In genomic region chr20:35618032-35618371, GRCh38 we compare ENCODE assay signal across 8 cellular contexts. TPM values are rescaled to one million over a fixed set of nuclear protein-coding genes. Genes with fewer than 3 reads are reported as not detected.
DNase-seq lines count a peak whose midpoint lies in the region; ATAC-seq, FAIRE-seq and TF ChIP-seq lines count a peak whose summit lies in the region.

No MANE protein-coding gene starts in this region.

- H3K4me3 ChIP-seq in AG04450 (ENCODE audit: low read depth, low read length) (peak overlapping the region; percentile 64), IMR-90 (ENCODE audit: insufficient read depth, low read depth, low read length) (peak overlapping the region; percentile 73; the same call in 1 of the 2 replicates), bronchial epithelial cell (ENCODE audit: low read depth, low read length) (peak overlapping the region; percentile 49)

- POLR2A ChIA-PET in AG04450 (lab: Yijun Ruan, JAX) (interaction anchor here (0.7 to 3.6 kb wide), 4 partner anchors 34 to 70 kb away, joined by 3 to 11 read pairs (median 6); partner anchors contain the start of genes CPNE1 and RBM12), IMR-90 (lab: Charles Lee; ENCODE audit: unreplicated experiment) (no interaction called here)
- POLR2A ChIA-PET in naive thymus-derived CD8-positive, alpha-beta T cell (lab: Charles Lee), result interaction anchor here (1.0 to 8.2 kb wide), 6 partner anchors 9 to 154 kb away, joined by 3 to 101 read pairs (median 7); partner anchors contain the start of genes CPNE1, NFS1, PHF20 and RBM12

- no peaks in the 10 kb centered on the region; the same call in 1 of the 2 replicates for H3K9me3 ChIP-seq in AG04450 (ENCODE audit: control insufficient read depth, insufficient read depth, low read length)
- no peaks in the 10 kb centered on the region for H3K9me3 ChIP-seq in IMR-90 (ENCODE audit: control insufficient read depth, insufficient read depth, low read length)

- in situ Hi-C loops in IMR-90 (cut with MboI; ENCODE audit: low sequenced_read_pairs), result no loop called here

- intact Hi-C loops in IMR-90 (cut with micrococcal nuclease), result loop anchor here (10.0 kb wide), 1 partner anchor 103 kb away; no protein-coding TSS in a partner anchor
- intact Hi-C loops in sciatic nerve (cut with DNase I), result no loop called here

- H2AK5ac ChIP-seq in IMR-90 (ENCODE audit: low read depth, low read length), result peak overlapping the region; percentile 53

- H3K14ac ChIP-seq in IMR-90 (replicated peaks; ENCODE audit: low read depth, low read length), result 0 out of 2 replicates have a peak overlapping the region, but pooled peaks have one; percentile 32

- DNase-seq in AG04450 (ENCODE audit: low read depth, low spot score), result no peak
- DNase-seq in IMR-90, result no peak
- DNase-seq in bronchial epithelial cell (ENCODE audit: low read depth), result no peak
- DNase-seq in naive thymus-derived CD8-positive, alpha-beta T cell, result no peak
- no peak for DNase-seq in NCI-H2171 treated with DMSO at 0.1 percent for 48 hours (lab: John Stamatoyannopoulos, UW)
- DNase-seq in NCI-H526 (lab: John Stamatoyannopoulos, UW), result no peak
- DNase-seq in sciatic nerve (ENCODE audit: low spot score), result no peak
- DNase-seq in NCI-H2171 (lab: John Stamatoyannopoulos, UW), result no peak

- WGBS in IMR-90 (ENCODE audit: extremely low coverage in 2 of 2, insufficient read length in 1 of 2), 2 experiments, result 10% methylated on average over 2 of the region's 3 CpGs; no CpG with 5 or more reads in 1 of the 2 experiments

- H2BK120ac ChIP-seq in IMR-90 (ENCODE audit: low read depth, low read length), result no peak overlapping the region

- peak overlapping the region; percentile 78; the same call in 1 of the 2 replicates for H3K23ac ChIP-seq in IMR-90 (ENCODE audit: low read depth, low read length)

- no peak for TF ChIP-seq RAD21 in IMR-90 (IDR thresholded peaks at IDR 0.05; ENCODE audit: low read length)

- H3K27ac ChIP-seq in AG04450 (ENCODE audit: low read depth, low read length) (peak overlapping the region; percentile 21), IMR-90 (ENCODE audit: insufficient read depth, low read length) (no peak overlapping the region; the same call in 1 of the 2 replicates)

- dilution Hi-C loops in IMR-90 (cut with HindIII; ENCODE audit: low sequenced_read_pairs, unreplicated experiment), result no loop called here

- peak overlapping the region; percentile 96 for H2AFZ ChIP-seq in IMR-90 (replicated peaks; ENCODE audit: low read length, poor library complexity)

- H3K27ac Mint-ChIP-seq in naive thymus-derived CD8-positive, alpha-beta T cell, result peak overlapping the region; percentile 11 to 100 (median 72)

- no peak overlapping the region; the same call in 1 of the 2 replicates for H4K5ac ChIP-seq in IMR-90 (ENCODE audit: low read depth, low read length)

- peaks cover 16 to 45% (median 39%) of the 10 kb centered on the region in 4 donors for H3K4me1 Mint-ChIP-seq in naive thymus-derived CD8-positive, alpha-beta T cell

- H2AK9ac ChIP-seq in IMR-90 (replicated peaks; ENCODE audit: low read depth, low read length, poor library complexity), result peak overlapping the region; percentile 96

- no peak overlapping the region for H2BK20ac ChIP-seq in IMR-90 (ENCODE audit: low read depth, low read length)

- peak overlapping the region; percentile 3 to 73; a peak in 2 of 4 replicates for H4K8ac ChIP-seq in IMR-90 (ENCODE audit: low read depth in 2 of 2, low read length in 2 of 2)

- H4K91ac ChIP-seq in IMR-90 (ENCODE audit: insufficient read depth, low read depth, low read length), result peak overlapping the region; percentile 55; the same call in 1 of the 2 replicates

- peaks cover 7% of the 10 kb centered on the region; the same call in 1 of the 2 replicates for H3K9me1 ChIP-seq in IMR-90 (ENCODE audit: insufficient read depth, low read length)

- no peak for TF ChIP-seq CTCF in AG04450 (IDR thresholded peaks at IDR 0.05; ENCODE audit: low read depth, low read length)
- TF ChIP-seq CTCF in IMR-90 (conservative IDR thresholded peaks at IDR 0.05; ENCODE audit: low read depth, low read length), result no peak
- no peak for TF ChIP-seq CTCF in bronchial epithelial cell (IDR thresholded peaks at IDR 0.05; ENCODE audit: insufficient read depth, low read length, severe bottlenecking)

- no peak overlapping the region; the same call in 2 of the 3 replicates for H2BK15ac ChIP-seq in IMR-90 (ENCODE audit: low read depth, low read length)

- TF ChIP-seq POLR2A in IMR-90 (IDR thresholded peaks at IDR 0.05; ENCODE audit: low read depth, low read length), result no peak

- peaks cover 0 to 3% (median 0%) of the 10 kb centered on the region in 9 donors for H3K9me3 Mint-ChIP-seq in naive thymus-derived CD8-positive, alpha-beta T cell

- no peak for FAIRE-seq in bronchial epithelial cell (lab: Jason Lieb, UNC)

- no peak overlapping the region for H3K56ac ChIP-seq in IMR-90 (ENCODE audit: extremely low read depth, insufficient read depth, low read length)

- H3K4ac ChIP-seq in IMR-90 (ENCODE audit: low read depth, low read length), result peak overlapping the region; percentile 63; the same call in 1 of the 2 replicates

- H3K36me3 ChIP-seq in IMR-90 (ENCODE audit: control insufficient read depth, insufficient read depth, low read length) (peaks cover 5% of the 10 kb centered on the region; the same call in 1 of the 2 replicates), bronchial epithelial cell (ENCODE audit: control insufficient read depth, insufficient read depth, low read length) (peaks cover 6% of the 10 kb centered on the region)

- CTCF ChIA-PET in AG04450 (lab: Charles Lee), result no interaction called here
- CTCF ChIA-PET in IMR-90 (lab: Yijun Ruan, JAX), result no interaction called here

- H3K36me3 Mint-ChIP-seq in naive thymus-derived CD8-positive, alpha-beta T cell, result peaks cover 0 to 2% (median 0%) of the 10 kb centered on the region in 3 donors

- no TSS peak for BruUV-seq in IMR-90 (replicated peaks; lab: Mats Ljungman, UMichigan)

- H3K4me2 ChIP-seq in IMR-90 (ENCODE audit: low read depth, low read length), result peak overlapping the region; percentile 74

- H3K9ac ChIP-seq in IMR-90 (ENCODE audit: low read depth, low read length), result peak overlapping the region; percentile 49; the same call in 1 of the 2 replicates

- H2BK5ac ChIP-seq in IMR-90 (ENCODE audit: low read depth, low read length, poor library complexity, severe bottlenecking), result peak overlapping the region; percentile 6

- H4K20me1 ChIP-seq in IMR-90 (ENCODE audit: insufficient read depth, low read length), result 0 out of 2 replicates have a peak, but pooled peaks cover 11% of the 10 kb centered on the region

- H3K18ac ChIP-seq in IMR-90 (ENCODE audit: low read depth, low read length), result no peak overlapping the region

- H3K4me3 Mint-ChIP-seq in naive thymus-derived CD8-positive, alpha-beta T cell, result peak overlapping the region; percentile 87 to 95 (median 90)

- H3K4me1 ChIP-seq in IMR-90 (ENCODE audit: control insufficient read depth, insufficient read depth, low read length), result peaks cover 13% of the 10 kb centered on the region

- H3K27me3 ChIP-seq in AG04450 (ENCODE audit: control insufficient read depth, insufficient read depth, low read length) (no peaks in the 10 kb centered on the region), IMR-90 (ENCODE audit: control insufficient read depth, insufficient read depth, low read length) (no peaks in the 10 kb centered on the region), bronchial epithelial cell (ENCODE audit: control insufficient read depth, insufficient read depth, low read length) (no peaks in the 10 kb centered on the region)

- H3K27me3 Mint-ChIP-seq in naive thymus-derived CD8-positive, alpha-beta T cell, result no peaks in the 10 kb centered on the region

- ATAC-seq in IMR-90 (ENCODE audit: low read depth) (no peak), sciatic nerve (no peak)
- ATAC-seq in naive thymus-derived CD8-positive, alpha-beta T cell, result no peak

- H3K79me1 ChIP-seq in IMR-90 (ENCODE audit: low read depth in 1 of 2, low read length in 2 of 2), result peaks cover 0 to 20% of the 10 kb centered on the region in 2 experiments; a peak in 3 of 4 replicates

RNA-seq across cellular contexts. Expression of gene SPAG4, which starts 2.4 kb away (rescaled TPM):
- polyA plus RNA-seq in AG04450 (2011; rRNA removed) (1.8 and 3.6 TPM in 2 replicates), IMR-90 (2012; rRNA removed) (5.5 and 5.8 TPM in 2 replicates)
- 2.3 TPM in 2 replicates for polyA minus RNA-seq in AG04450 (2011; rRNA and poly(A)+ RNA removed)
- total RNA-seq in IMR-90 (2012; rRNA removed) (1.8 and 1.9 TPM in 2 replicates), bronchial epithelial cell (6.1 and 9.9 TPM in 2 replicates), sciatic nerve (4.5 TPM)
- polyA plus RNA-seq in IMR-90 (2012; cell fraction: cytosol; rRNA removed), result 4.8 and 7.3 TPM in 2 replicates
- 17.5 and 19.5 TPM in 2 replicates for polyA plus RNA-seq in IMR-90 (2012; cell fraction: nucleus; rRNA removed; ENCODE audit: low replicate concordance)
- under 1 TPM; 0.47 to 0.74 TPM for total RNA-seq in naive thymus-derived CD8-positive, alpha-beta T cell
- polyA plus RNA-seq in naive thymus-derived CD8-positive, alpha-beta T cell, result 1 to 10 TPM in 1 of 3 donors, under 1 TPM in 2; 0.19 to 1.2 (median 0.30) TPM

RNA-seq across cellular contexts. Expression of gene CPNE1, which starts 46.7 kb away (rescaled TPM):
- 93.5 and 95.1 TPM in 2 replicates for polyA plus RNA-seq in AG04450 (2011; rRNA removed)
- 91.7 and 92.6 TPM in 2 replicates for polyA minus RNA-seq in AG04450 (2011; rRNA and poly(A)+ RNA removed)
- total RNA-seq in IMR-90 (2012; rRNA removed), result 141 and 163 TPM in 2 replicates
- 165 and 189 TPM in 2 replicates for polyA plus RNA-seq in IMR-90 (2012; rRNA removed)
- 158 and 268 TPM in 2 replicates for polyA plus RNA-seq in IMR-90 (2012; cell fraction: cytosol; rRNA removed)
- polyA plus RNA-seq in IMR-90 (2012; cell fraction: nucleus; rRNA removed; ENCODE audit: low replicate concordance), result 564 and 652 TPM in 2 replicates
- 76.3 and 85.5 TPM in 2 replicates for total RNA-seq in bronchial epithelial cell
- total RNA-seq in naive thymus-derived CD8-positive, alpha-beta T cell, result 100 to 1,000 TPM; 413 to 454 TPM
- 100 to 1,000 TPM; 329 to 392 (median 384) TPM for polyA plus RNA-seq in naive thymus-derived CD8-positive, alpha-beta T cell
- 167 TPM for total RNA-seq in sciatic nerve

RNA-seq across cellular contexts. Expression of gene RBM12, which starts 46.7 kb away (rescaled TPM):
- 73.0 and 91.1 TPM in 2 replicates for polyA plus RNA-seq in AG04450 (2011; rRNA removed)
- polyA minus RNA-seq in AG04450 (2011; rRNA and poly(A)+ RNA removed), result 183 and 208 TPM in 2 replicates
- 65.8 and 69.4 TPM in 2 replicates for total RNA-seq in IMR-90 (2012; rRNA removed)
- 44.7 and 51.2 TPM in 2 replicates for polyA plus RNA-seq in IMR-90 (2012; rRNA removed)
- 10.9 and 21.0 TPM in 2 replicates for polyA plus RNA-seq in IMR-90 (2012; cell fraction: cytosol; rRNA removed)
- polyA plus RNA-seq in IMR-90 (2012; cell fraction: nucleus; rRNA removed; ENCODE audit: low replicate concordance), result 47.0 and 117 TPM in 2 replicates
- total RNA-seq in bronchial epithelial cell, result 40.0 and 51.2 TPM in 2 replicates
- total RNA-seq in naive thymus-derived CD8-positive, alpha-beta T cell, result 100 to 1,000 TPM; 112 to 132 TPM
- 10 to 100 TPM; 35.2 to 43.7 (median 39.9) TPM for polyA plus RNA-seq in naive thymus-derived CD8-positive, alpha-beta T cell
- 77.7 TPM for total RNA-seq in sciatic nerve
